In genomic region chr6:138086573-138087196, GRCh38 we compare ENCODE assay signal across 1 cellular context.
TF ChIP-seq lines count a peak whose summit lies in the region.

No MANE protein-coding gene starts in this region.

TF ChIP-seq in HEK293, 187 proteins besides CTCF, POLR2A, EP300 and RAD21 (continued from another document and continues in another):
- 0 out of 2 replicates have a peak, but pooled peaks have one; percentile 38 for TF ChIP-seq ZNF518A (tag by site-specific recombination; conservative IDR thresholded peaks at IDR 0.05; ENCODE audit: low read depth)
- TF ChIP-seq ZNF169 (tag by site-specific recombination; IDR thresholded peaks at IDR 0.05) = no peak
- TF ChIP-seq ZBTB8A (tag by site-specific recombination; IDR thresholded peaks at IDR 0.05) = peak; percentile 55; the same call in 1 of the 2 replicates
- no peak for TF ChIP-seq ZNF670 (tag by site-specific recombination; IDR thresholded peaks at IDR 0.05; ENCODE audit: low read depth)
- TF ChIP-seq ZNF354C (tag by site-specific recombination; IDR thresholded peaks at IDR 0.05; ENCODE audit: borderline replicate concordance, low read depth) = no peak
- no peak for TF ChIP-seq ZNF677 (tag by site-specific recombination; IDR thresholded peaks at IDR 0.05)
- no peak for TF ChIP-seq ZNF426 (tag by site-specific recombination; IDR thresholded peaks at IDR 0.05)
- peak; percentile 65; the same call in 1 of the 2 replicates for TF ChIP-seq PATZ1 (tag by site-specific recombination; IDR thresholded peaks at IDR 0.05)
- no peak for TF ChIP-seq ZNF423 (tag by site-specific recombination; IDR thresholded peaks at IDR 0.05)
- TF ChIP-seq KLF8 (tag by site-specific recombination; IDR thresholded peaks at IDR 0.05) = peak; percentile 70
- TF ChIP-seq ZNF146 (tag by site-specific recombination; IDR thresholded peaks at IDR 0.05) = no peak
- TF ChIP-seq ZNF248 (tag by site-specific recombination; IDR thresholded peaks at IDR 0.05) = no peak
- TF ChIP-seq ZNF623 (tag by site-specific recombination; IDR thresholded peaks at IDR 0.05) = no peak
- TF ChIP-seq ZNF791 (tag by site-specific recombination; IDR thresholded peaks at IDR 0.05) = no peak
- peak; percentile 90; the same call in 1 of the 2 replicates for TF ChIP-seq TRIM28 (IDR thresholded peaks at IDR 0.05; ENCODE audit: borderline replicate concordance, low read length)
- no peak for TF ChIP-seq HOXC10 (CRISPR knock-in tag; IDR thresholded peaks at IDR 0.05)
- peak; percentile 87 for TF ChIP-seq SP7 (tag by site-specific recombination; IDR thresholded peaks at IDR 0.05)
- no peak for TF ChIP-seq SETDB1 (IDR thresholded peaks at IDR 0.05; ENCODE audit: insufficient read length, low read length)
- TF ChIP-seq ZBTB49 (tag by site-specific recombination; IDR thresholded peaks at IDR 0.05; ENCODE audit: low read depth) = no peak
- 0 out of 2 replicates have a peak, but pooled peaks have one; percentile 36 for TF ChIP-seq ZFP37 (tag by site-specific recombination; IDR thresholded peaks at IDR 0.05)
- TF ChIP-seq ZFP69B (tag by site-specific recombination; IDR thresholded peaks at IDR 0.05) = no peak
- TF ChIP-seq IKZF3 (tag by site-specific recombination; IDR thresholded peaks at IDR 0.05) = peak; percentile 87
- TF ChIP-seq, protein P1, sequence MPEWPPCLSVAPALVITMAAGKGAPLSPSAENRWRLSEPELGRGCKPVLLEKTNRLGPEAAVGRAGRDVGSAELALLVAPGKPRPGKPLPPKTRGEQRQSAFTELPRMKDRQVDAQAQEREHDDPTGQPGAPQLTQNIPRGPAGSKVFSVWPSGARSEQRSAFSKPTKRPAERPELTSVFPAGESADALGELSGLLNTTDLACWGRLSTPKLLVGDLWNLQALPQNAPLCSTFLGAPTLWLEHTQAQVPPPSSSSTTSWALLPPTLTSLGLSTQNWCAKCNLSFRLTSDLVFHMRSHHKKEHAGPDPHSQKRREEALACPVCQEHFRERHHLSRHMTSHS (tag by site-specific recombination; IDR thresholded peaks at IDR 0.05) = no peak
- TF ChIP-seq, protein P2, sequence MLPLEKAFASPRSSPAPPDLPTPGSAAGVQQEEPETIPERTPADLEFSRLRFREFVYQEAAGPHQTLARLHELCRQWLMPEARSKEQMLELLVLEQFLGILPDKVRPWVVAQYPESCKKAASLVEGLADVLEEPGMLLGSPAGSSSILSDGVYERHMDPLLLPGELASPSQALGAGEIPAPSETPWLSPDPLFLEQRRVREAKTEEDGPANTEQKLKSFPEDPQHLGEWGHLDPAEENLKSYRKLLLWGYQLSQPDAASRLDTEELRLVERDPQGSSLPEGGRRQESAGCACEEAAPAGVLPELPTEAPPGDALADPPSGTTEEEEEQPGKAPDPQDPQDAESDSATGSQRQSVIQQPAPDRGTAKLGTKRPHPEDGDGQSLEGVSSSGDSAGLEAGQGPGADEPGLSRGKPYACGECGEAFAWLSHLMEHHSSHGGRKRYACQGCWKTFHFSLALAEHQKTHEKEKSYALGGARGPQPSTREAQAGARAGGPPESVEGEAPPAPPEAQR (tag by site-specific recombination; IDR thresholded peaks at IDR 0.05) = no peak
- TF ChIP-seq ZBTB48 (tag by site-specific recombination; IDR thresholded peaks at IDR 0.05) = peak; percentile 72; the same call in 1 of the 2 replicates
- no peak for TF ChIP-seq ZNF48 (tag by site-specific recombination; IDR thresholded peaks at IDR 0.05)
- TF ChIP-seq, protein P3, sequence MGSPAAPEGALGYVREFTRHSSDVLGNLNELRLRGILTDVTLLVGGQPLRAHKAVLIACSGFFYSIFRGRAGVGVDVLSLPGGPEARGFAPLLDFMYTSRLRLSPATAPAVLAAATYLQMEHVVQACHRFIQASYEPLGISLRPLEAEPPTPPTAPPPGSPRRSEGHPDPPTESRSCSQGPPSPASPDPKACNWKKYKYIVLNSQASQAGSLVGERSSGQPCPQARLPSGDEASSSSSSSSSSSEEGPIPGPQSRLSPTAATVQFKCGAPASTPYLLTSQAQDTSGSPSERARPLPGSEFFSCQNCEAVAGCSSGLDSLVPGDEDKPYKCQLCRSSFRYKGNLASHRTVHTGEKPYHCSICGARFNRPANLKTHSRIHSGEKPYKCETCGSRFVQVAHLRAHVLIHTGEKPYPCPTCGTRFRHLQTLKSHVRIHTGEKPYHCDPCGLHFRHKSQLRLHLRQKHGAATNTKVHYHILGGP (tag by site-specific recombination; IDR thresholded peaks at IDR 0.05) = no peak
- TF ChIP-seq ZNF830 (tag by site-specific recombination; IDR thresholded peaks at IDR 0.05; ENCODE audit: low read depth) = no peak
- TF ChIP-seq ZNF214 (tag by site-specific recombination; IDR thresholded peaks at IDR 0.05; ENCODE audit: borderline replicate concordance) = no peak
- TF ChIP-seq ZBTB44 (tag by site-specific recombination; IDR thresholded peaks at IDR 0.05) = no peak
- TF ChIP-seq ZNF362 (tag by site-specific recombination; IDR thresholded peaks at IDR 0.05) = peak; percentile 67
- TF ChIP-seq ZBTB11 (tag by site-specific recombination; conservative IDR thresholded peaks at IDR 0.05; ENCODE audit: low read depth) = no peak
- no peak for TF ChIP-seq KLF9 (tag by site-specific recombination; IDR thresholded peaks at IDR 0.05; ENCODE audit: low read depth)
- no peak for TF ChIP-seq GLI2 (tag by site-specific recombination; IDR thresholded peaks at IDR 0.05; ENCODE audit: borderline replicate concordance, low read depth)
- no peak for TF ChIP-seq MYNN (tag by site-specific recombination; IDR thresholded peaks at IDR 0.05; ENCODE audit: borderline replicate concordance)
- TF ChIP-seq, protein P4, sequence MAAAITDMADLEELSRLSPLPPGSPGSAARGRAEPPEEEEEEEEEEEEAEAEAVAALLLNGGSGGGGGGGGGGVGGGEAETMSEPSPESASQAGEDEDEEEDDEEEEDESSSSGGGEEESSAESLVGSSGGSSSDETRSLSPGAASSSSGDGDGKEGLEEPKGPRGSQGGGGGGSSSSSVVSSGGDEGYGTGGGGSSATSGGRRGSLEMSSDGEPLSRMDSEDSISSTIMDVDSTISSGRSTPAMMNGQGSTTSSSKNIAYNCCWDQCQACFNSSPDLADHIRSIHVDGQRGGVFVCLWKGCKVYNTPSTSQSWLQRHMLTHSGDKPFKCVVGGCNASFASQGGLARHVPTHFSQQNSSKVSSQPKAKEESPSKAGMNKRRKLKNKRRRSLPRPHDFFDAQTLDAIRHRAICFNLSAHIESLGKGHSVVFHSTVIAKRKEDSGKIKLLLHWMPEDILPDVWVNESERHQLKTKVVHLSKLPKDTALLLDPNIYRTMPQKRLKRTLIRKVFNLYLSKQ (tag by site-specific recombination; IDR thresholded peaks at IDR 0.05; ENCODE audit: borderline replicate concordance) = no peak
- no peak for TF ChIP-seq ZNF776 (tag by site-specific recombination; IDR thresholded peaks at IDR 0.05; ENCODE audit: borderline replicate concordance)
- no peak for TF ChIP-seq ZNF140 (tag by site-specific recombination; IDR thresholded peaks at IDR 0.05)
- no peak for TF ChIP-seq ZNF501 (tag by site-specific recombination; IDR thresholded peaks at IDR 0.05)
